Comparison of ENCODE assay signal across 12 cellular contexts in genomic region chrX:52346462-52347165, GRCh38. TPM values are rescaled to one million over a fixed set of nuclear protein-coding genes. Genes with fewer than 3 reads are reported as not detected.
A peak's percentile ranks its signal among the peaks of the same experiment; 100 is the strongest.
DNase-seq lines count a peak whose midpoint lies in the region; ATAC-seq, FAIRE-seq and TF ChIP-seq lines count a peak whose summit lies in the region.
"Had no signal": no experiment of that assay in that cellular context is flagged by ENCODE, and none has a peak within 500 bp of the region (broad histone marks: within the 10 kb centered on the region; RNA-seq: fewer than 3 reads in every experiment).

No MANE protein-coding gene starts in this region.

- DNase-seq in natural killer cell treated with Interleukin-12 subunit alpha and Interleukin-12 subunit beta and Interleukin-15 and Interleukin-18, amount 100 ng/mL, for 72 hours (ENCODE audit: low spot score), result no peak
- no peak for DNase-seq in natural killer cell
- DNase-seq in T1000 (lab: John Stamatoyannopoulos, UW), result peak; percentile 3
- no peak for DNase-seq in GM20000 (ENCODE audit: low spot score)
- DNase-seq in SKM-1 (lab: John Stamatoyannopoulos, UW; ENCODE audit: unreplicated experiment), result no peak
- DNase-seq in NCI-H146 treated with DMSO at 0.1 percent for 48 hours (lab: John Stamatoyannopoulos, UW; ENCODE audit: unreplicated experiment), result no peak
- no peak for DNase-seq in sciatic nerve (ENCODE audit: low spot score)
- DNase-seq: BE2C, cerebellar nuclear complex, NCI-H226, right lobe of liver had no signal

- TF ChIP-seq CTCF in natural killer cell (IDR thresholded peaks at IDR 0.05), result no peak
- TF ChIP-seq CTCF in GM20000 (IDR thresholded peaks at IDR 0.05; ENCODE audit: extremely low read depth, missing control alignments), result no peak

- H3K27me3 Mint-ChIP-seq in natural killer cell treated with Interleukin-12 subunit alpha and Interleukin-12 subunit beta and Interleukin-15 and Interleukin-18, amount 100 ng/mL, for 72 hours, result peaks cover 0 to 17% of the 10 kb centered on the region in 2 donors
- H3K27me3 Mint-ChIP-seq in natural killer cell (ENCODE audit: low read depth in 2 of 2), result peaks cover 0 to 7% of the 10 kb centered on the region in 2 donors

- no peaks in the 10 kb centered on the region for H3K36me3 Mint-ChIP-seq in natural killer cell treated with Interleukin-12 subunit alpha and Interleukin-12 subunit beta and Interleukin-15 and Interleukin-18, amount 100 ng/mL, for 72 hours
- H3K36me3 Mint-ChIP-seq in natural killer cell, result no peaks in the 10 kb centered on the region

- FAIRE-seq in islet of Langerhans (lab: Jason Lieb, UNC), result peak; percentile 98

- H3K4me1 Mint-ChIP-seq in natural killer cell treated with Interleukin-12 subunit alpha and Interleukin-12 subunit beta and Interleukin-15 and Interleukin-18, amount 100 ng/mL, for 72 hours (ENCODE audit: low read depth in 2 of 2), result peaks cover 0 to 2% of the 10 kb centered on the region in 2 donors
- peaks cover 0 to 4% of the 10 kb centered on the region in 2 donors for H3K4me1 Mint-ChIP-seq in natural killer cell

- no peak overlapping the region for H3K4me3 Mint-ChIP-seq in natural killer cell treated with Interleukin-12 subunit alpha and Interleukin-12 subunit beta and Interleukin-15 and Interleukin-18, amount 100 ng/mL, for 72 hours
- no peak overlapping the region for H3K4me3 Mint-ChIP-seq in natural killer cell

- no peaks in the 10 kb centered on the region for H3K9me3 Mint-ChIP-seq in natural killer cell treated with Interleukin-12 subunit alpha and Interleukin-12 subunit beta and Interleukin-15 and Interleukin-18, amount 100 ng/mL, for 72 hours
- H3K9me3 Mint-ChIP-seq in natural killer cell, result no peaks in the 10 kb centered on the region

- H3K27ac Mint-ChIP-seq in natural killer cell treated with Interleukin-12 subunit alpha and Interleukin-12 subunit beta and Interleukin-15 and Interleukin-18, amount 100 ng/mL, for 72 hours, result no peak overlapping the region
- no peak overlapping the region for H3K27ac Mint-ChIP-seq in natural killer cell

- ATAC-seq in natural killer cell treated with Interleukin-12 subunit alpha and Interleukin-12 subunit beta and Interleukin-15 and Interleukin-18, amount 100 ng/mL, for 72 hours, result peak; percentile 60 to 73
- ATAC-seq in natural killer cell, result no peak
- no peak for ATAC-seq in sciatic nerve

- intact Hi-C loops in natural killer cell (cut with micrococcal nuclease), result no loop called here
- intact Hi-C loops in sciatic nerve (cut with DNase I), result no loop called here

RNA-seq across cellular contexts. Expression of gene XAGE2, which starts 22.2 kb away (rescaled TPM):
- total RNA-seq in natural killer cell treated with Interleukin-12 subunit alpha and Interleukin-12 subunit beta and Interleukin-15 and Interleukin-18, amount 100 ng/mL, for 72 hours, result not detected
- not detected for total RNA-seq in natural killer cell
- 1.7 TPM for total RNA-seq in sciatic nerve
- total RNA-seq: right lobe of liver had no signal

Comparison
In these comparisons a context has a peak if more than half of its experiments do, and no peak if none do; other contexts are left out.
1. ATAC-seq: peak in natural killer cell treated with Interleukin-12 subunit alpha and Interleukin-12 subunit beta and Interleukin-15 and Interleukin-18, amount 100 ng/mL, for 72 hours (2 of 2); none in natural killer cell (0 of 3) and sciatic nerve (single experiment).